ENCODE assay signal across 9 cellular contexts in genomic region chr20:63846128-63846771, GRCh38. TPM values are rescaled to one million over a fixed set of nuclear protein-coding genes. Genes with fewer than 3 reads are reported as not detected.
DNase-seq lines count a peak whose midpoint lies in the region; ATAC-seq and TF ChIP-seq lines count a peak whose summit lies in the region.
"Had no signal": no experiment of that assay in that cellular context is flagged by ENCODE, and none has a peak within 500 bp of the region (broad histone marks: within the 10 kb centered on the region; RNA-seq: fewer than 3 reads in every experiment).

No MANE protein-coding gene starts in this region.

- TF ChIP-seq CTCF in coronary artery (IDR thresholded peaks at IDR 0.05) = no peak

- ATAC-seq in HG03039 (IDR thresholded peaks at IDR 0.05; ENCODE audit: unreplicated experiment) (no peak), GM21529 (IDR thresholded peaks at IDR 0.05; ENCODE audit: unreplicated experiment) (no peak)
- ATAC-seq in stimulated activated memory B cell treated with anti-CD40 and anti-IgM and Interleukin-4, amounts not matched to agents 10 μg/mL and 1 μg/mL and 100 μg/mL, for 72 hours = no peak

- H3K27ac ChIP-seq in coronary artery (peak overlapping the region in 1 of 2 donors; percentile 73), mesodermal cell (ENCODE audit: low read depth, low read length, severe bottlenecking) (peak overlapping the region; percentile 71)

- no peaks in the 10 kb centered on the region for H3K9me3 ChIP-seq in mesodermal cell (ENCODE audit: control insufficient read depth, low read length)

- no peaks in the 10 kb centered on the region for H3K36me3 ChIP-seq in mesodermal cell (ENCODE audit: control insufficient read depth, insufficient read depth, low read length)

- peaks cover 37% of the 10 kb centered on the region for H3K4me1 Mint-ChIP-seq in stimulated activated memory B cell treated with anti-CD40 and anti-IgM and Interleukin-4, amounts not matched to agents 10 μg/mL and 1 μg/mL and 100 μg/mL, for 72 hours

- H3K4me3 Mint-ChIP-seq in stimulated activated memory B cell treated with anti-CD40 and anti-IgM and Interleukin-4, amounts not matched to agents 10 μg/mL and 1 μg/mL and 100 μg/mL, for 72 hours = no peak overlapping the region

- 3 to 5% methylated on average over 8 to 15 of the region's 24 CpGs for WGBS in mesodermal cell (ENCODE audit: insufficient coverage in 2 of 2), 2 experiments

- no peaks in the 10 kb centered on the region for H3K9me3 Mint-ChIP-seq in stimulated activated memory B cell treated with anti-CD40 and anti-IgM and Interleukin-4, amounts not matched to agents 10 μg/mL and 1 μg/mL and 100 μg/mL, for 72 hours

- H3K27me3 Mint-ChIP-seq in stimulated activated memory B cell treated with anti-CD40 and anti-IgM and Interleukin-4, amounts not matched to agents 10 μg/mL and 1 μg/mL and 100 μg/mL, for 72 hours = peaks cover 17% of the 10 kb centered on the region

- H3K27ac Mint-ChIP-seq in stimulated activated memory B cell treated with anti-CD40 and anti-IgM and Interleukin-4, amounts not matched to agents 10 μg/mL and 1 μg/mL and 100 μg/mL, for 72 hours = no peak overlapping the region

- no peaks in the 10 kb centered on the region for H3K36me3 Mint-ChIP-seq in stimulated activated memory B cell treated with anti-CD40 and anti-IgM and Interleukin-4, amounts not matched to agents 10 μg/mL and 1 μg/mL and 100 μg/mL, for 72 hours

- H3K4me1 ChIP-seq in mesodermal cell (ENCODE audit: control insufficient read depth, insufficient read depth, low read length, poor library complexity, severe bottlenecking) = peaks cover 21% of the 10 kb centered on the region

- H3K4me3 ChIP-seq in coronary artery (peak overlapping the region; percentile 42), mesodermal cell (ENCODE audit: extremely low read depth, insufficient read depth, low read length, poor library complexity, severe bottlenecking) (peak overlapping the region; percentile 34)

- DNase-seq in AG20443 (ENCODE audit: low spot score) (peak; percentile 52), HuH-7 (ENCODE audit: low spot score) (peak; percentile 91), coronary artery (ENCODE audit: low spot score) (no peak), NCI-H2081 treated with DMSO at 0.1 percent for 48 hours (lab: John Stamatoyannopoulos, UW) (no peak)
- DNase-seq: T1000 had no signal

RNA-seq across cellular contexts. Expression of gene ABHD16B, which starts 15.0 kb away (rescaled TPM):
- polyA plus RNA-seq in mesodermal cell (2013, experiment 1 of 2) = not detected
- polyA plus RNA-seq in mesodermal cell (2013, experiment 2 of 2) = not detected

RNA-seq across cellular contexts. Expression of gene ZBTB46, which starts 15.2 kb away (rescaled TPM):
- polyA plus RNA-seq in mesodermal cell (2013, experiment 1 of 2) = 18.5 TPM
- 15.9 TPM for polyA plus RNA-seq in mesodermal cell (2013, experiment 2 of 2)

RNA-seq across cellular contexts. Expression of gene TPD52L2, which starts 18.8 kb away (rescaled TPM):
- polyA plus RNA-seq in mesodermal cell (2013, experiment 1 of 2) = 103 TPM
- 100 TPM for polyA plus RNA-seq in mesodermal cell (2013, experiment 2 of 2)

RNA-seq across cellular contexts. Expression of gene DNAJC5, which starts 48.7 kb away (rescaled TPM):
- 20.9 TPM for polyA plus RNA-seq in mesodermal cell (2013, experiment 1 of 2)
- polyA plus RNA-seq in mesodermal cell (2013, experiment 2 of 2) = 19.1 TPM

Comparison
In these comparisons a context has a peak if more than half of its experiments do, and no peak if none do; other contexts are left out.
1. DNase-seq: peak in AG20443 (single experiment) and HuH-7 (single experiment); none in coronary artery (single experiment) and NCI-H2081 treated with DMSO at 0.1 percent for 48 hours (single experiment).